In the genomic region with DNA sequence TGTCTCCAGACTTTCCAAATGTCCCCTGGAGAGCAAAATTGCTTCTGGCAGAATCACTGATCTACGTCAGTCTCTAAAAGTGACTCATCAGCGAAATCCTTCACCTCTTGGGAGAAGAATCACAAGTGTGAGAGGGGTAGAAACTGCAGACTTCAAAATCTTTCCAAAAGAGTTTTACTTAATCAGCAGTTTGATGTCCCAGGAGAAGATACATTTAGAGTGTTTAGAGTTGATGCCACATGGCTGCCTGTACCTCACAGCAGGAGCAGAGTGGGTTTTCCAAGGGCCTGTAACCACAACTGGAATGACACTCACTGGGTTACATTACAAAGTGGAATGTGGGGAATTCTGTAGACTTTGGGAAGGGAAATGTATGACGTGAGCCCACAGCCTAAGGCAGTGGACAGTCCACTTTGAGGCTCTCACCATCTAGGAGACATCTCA, we compare ENCODE assay signal across 20 cellular contexts. TPM values are rescaled to one million over a fixed set of nuclear protein-coding genes. Genes with fewer than 3 reads are reported as not detected.
DNase-seq lines count a peak whose midpoint lies in the region; ATAC-seq, FAIRE-seq and TF ChIP-seq lines count a peak whose summit lies in the region.
"Had no signal": no experiment of that assay in that cellular context is flagged by ENCODE, and none has a peak within 500 bp of the region (broad histone marks: within the 10 kb centered on the region; RNA-seq: fewer than 3 reads in every experiment).

No MANE protein-coding gene starts in this region.

- H3K27ac ChIP-seq in astrocyte (ENCODE audit: low read depth, low read length) = no peak overlapping the region
- H3K27ac ChIP-seq: upper lobe of left lung had no signal

- H3K9me3 ChIP-seq in astrocyte (ENCODE audit: insufficient read depth, low read depth, low read length) = no peaks in the 10 kb centered on the region
- H3K9me3 ChIP-seq: upper lobe of left lung had no signal

- H3K27ac Mint-ChIP-seq in astrocyte (ENCODE audit: unreplicated experiment) = peak overlapping the region; percentile 62
- H3K27ac Mint-ChIP-seq: activated naive CD8-positive, alpha-beta T cell; stimulated activated naive B cell treated with anti-CD40 and anti-IgM and Interleukin-4, amounts not matched to agents 10 μg/mL and 1 μg/mL and 100 μg/mL, for 72 hours; T-helper 17 cell had no signal

- FAIRE-seq in astrocyte (lab: Jason Lieb, UNC) = no peak
- FAIRE-seq: endometrium, islet of Langerhans, small intestine had no signal

- peaks cover 57% of the 10 kb centered on the region for H3K27me3 Mint-ChIP-seq in astrocyte (ENCODE audit: low read depth, unreplicated experiment)

- H3K4me3 ChIP-seq in BJ (ENCODE audit: low read depth, low read length) (no peak overlapping the region), astrocyte (ENCODE audit: insufficient read depth, low read depth, low read length) (no peak overlapping the region)
- H3K4me3 ChIP-seq: upper lobe of left lung had no signal

- no peak overlapping the region for H2AFZ ChIP-seq in astrocyte (ENCODE audit: low read depth, low read length)

- H3K4me1 Mint-ChIP-seq in astrocyte (ENCODE audit: low read depth, unreplicated experiment) = peaks cover 11% of the 10 kb centered on the region

- no peaks in the 10 kb centered on the region for H3K79me2 ChIP-seq in astrocyte (ENCODE audit: insufficient read depth, low read length)

- H3K27me3 ChIP-seq in BJ (ENCODE audit: control insufficient read depth, insufficient read depth, low read length) = no peaks in the 10 kb centered on the region
- H3K27me3 ChIP-seq in astrocyte (ENCODE audit: insufficient read depth, low read length) = no peaks in the 10 kb centered on the region
- H3K27me3 ChIP-seq: upper lobe of left lung had no signal

- H3K4me3 Mint-ChIP-seq in astrocyte (ENCODE audit: unreplicated experiment) = no peak overlapping the region
- H3K4me3 Mint-ChIP-seq: activated naive CD8-positive, alpha-beta T cell; central memory CD8-positive, alpha-beta T cell; stimulated activated naive B cell treated with anti-CD40 and anti-IgM and Interleukin-4, amounts not matched to agents 10 μg/mL and 1 μg/mL and 100 μg/mL, for 72 hours; T-helper 17 cell had no signal

- H3K4me1 ChIP-seq in astrocyte (ENCODE audit: insufficient read depth, low read length) = peaks cover 4% of the 10 kb centered on the region

- H3K36me3 Mint-ChIP-seq in astrocyte (ENCODE audit: low read depth, unreplicated experiment) = no peaks in the 10 kb centered on the region
- H3K36me3 Mint-ChIP-seq: activated naive CD8-positive, alpha-beta T cell; stimulated activated naive B cell treated with anti-CD40 and anti-IgM and Interleukin-4, amounts not matched to agents 10 μg/mL and 1 μg/mL and 100 μg/mL, for 72 hours had no signal

- DNase-seq in BJ (ENCODE audit: low read depth) (peak; percentile 3), HT1080 (ENCODE audit: low read depth) (peak; percentile 24), astrocyte (ENCODE audit: low read depth) (peak; percentile 20), iris pigment epithelial cell (ENCODE audit: low read depth) (peak; percentile 25), occipital lobe (lab: John Stamatoyannopoulos, UW) (no peak), NCI-H2081 treated with DMSO at 0.1 percent for 48 hours (lab: John Stamatoyannopoulos, UW) (no peak), NCI-H2029 treated with DMSO at 0.1 percent for 48 hours (lab: John Stamatoyannopoulos, UW) (no peak)
- DNase-seq: NCI-H1694 treated with DMSO at 0.1 percent for 48 hours; stimulated activated naive B cell treated with anti-CD40 and anti-IgM and Interleukin-4, amounts not matched to agents 10 μg/mL and 1 μg/mL and 100 μg/mL, for 72 hours; T-helper 17 cell had no signal

- no peak for ATAC-seq in GM19324 (IDR thresholded peaks at IDR 0.05; ENCODE audit: low FRiP score, unreplicated experiment)
- ATAC-seq: Right ventricle myocardium inferior, T-helper 17 cell had no signal

- peaks cover 1% of the 10 kb centered on the region for H3K9me3 Mint-ChIP-seq in astrocyte (ENCODE audit: unreplicated experiment)
- H3K9me3 Mint-ChIP-seq: central memory CD8-positive, alpha-beta T cell; stimulated activated naive B cell treated with anti-CD40 and anti-IgM and Interleukin-4, amounts not matched to agents 10 μg/mL and 1 μg/mL and 100 μg/mL, for 72 hours had no signal

- H3K4me2 ChIP-seq in astrocyte (ENCODE audit: low read length) = no peak overlapping the region

- POLR2A ChIA-PET in BJ (lab: Charles Lee) = no interaction called here

- TF ChIP-seq CTCF in BJ (IDR thresholded peaks at IDR 0.05; ENCODE audit: insufficient read depth, low read depth, low read length) (no peak), astrocyte (IDR thresholded peaks at IDR 0.05; ENCODE audit: insufficient read depth, low read depth, low read length) (no peak)

- CTCF ChIA-PET in BJ (lab: Yijun Ruan, JAX) = no interaction called here

- H3K9ac ChIP-seq in astrocyte (ENCODE audit: low read length) = no peak overlapping the region

- H4K20me1 ChIP-seq in astrocyte (ENCODE audit: insufficient read depth, low read length) = no peaks in the 10 kb centered on the region

- no peaks in the 10 kb centered on the region for H3K36me3 ChIP-seq in BJ (ENCODE audit: control insufficient read depth, insufficient read depth, low read length)
- H3K36me3 ChIP-seq in astrocyte (ENCODE audit: insufficient read depth, low read length) = no peaks in the 10 kb centered on the region
- H3K36me3 ChIP-seq: upper lobe of left lung had no signal

RNA-seq across cellular contexts. Expression of a gene that starts 6.2 kb away (rescaled TPM):
- polyA plus RNA-seq in BJ (2011; rRNA removed) = not detected in 2 replicates
- polyA minus RNA-seq in BJ (2011; rRNA and poly(A)+ RNA removed) = not detected in 2 replicates
- not detected in 2 replicates for total RNA-seq in HT1080 (2014; rRNA removed; shearing (Covaris generic))
- not detected in 2 replicates for polyA plus RNA-seq in HT1080 (2015; cell fraction: cytosol; rRNA removed)
- not detected in 2 replicates for polyA plus RNA-seq in HT1080 (2015; cell fraction: nucleus; rRNA removed)
- total RNA-seq in astrocyte (not detected in 2 replicates), occipital lobe (not detected)
- total RNA-seq: mononuclear cell, omental fat pad, Right ventricle myocardium inferior, T-helper 17 cell had no signal

RNA-seq across cellular contexts. Expression of a gene that starts 14.2 kb away (rescaled TPM):
- not detected in 2 replicates for polyA plus RNA-seq in BJ (2011; rRNA removed)
- polyA minus RNA-seq in BJ (2011; rRNA and poly(A)+ RNA removed) = not detected in 2 replicates
- not detected in 2 replicates for total RNA-seq in HT1080 (2014; rRNA removed; shearing (Covaris generic))
- polyA plus RNA-seq in HT1080 (2015; cell fraction: cytosol; rRNA removed) = not detected in 2 replicates
- not detected in 2 replicates for polyA plus RNA-seq in HT1080 (2015; cell fraction: nucleus; rRNA removed)
- total RNA-seq in astrocyte (not detected in 2 replicates), occipital lobe (not detected)
- total RNA-seq: mononuclear cell, omental fat pad, Right ventricle myocardium inferior, T-helper 17 cell had no signal

RNA-seq across cellular contexts. Expression of a gene that starts 53.1 kb away (rescaled TPM):
- not detected in 2 replicates for polyA plus RNA-seq in BJ (2011; rRNA removed)
- not detected in 2 replicates for polyA minus RNA-seq in BJ (2011; rRNA and poly(A)+ RNA removed)
- total RNA-seq in HT1080 (2014; rRNA removed; shearing (Covaris generic)) = not detected in 2 replicates
- polyA plus RNA-seq in HT1080 (2015; cell fraction: cytosol; rRNA removed) = not detected in 2 replicates
- not detected in 2 replicates for polyA plus RNA-seq in HT1080 (2015; cell fraction: nucleus; rRNA removed)
- not detected in 2 replicates for total RNA-seq in astrocyte
- total RNA-seq in occipital lobe = not detected
- total RNA-seq: Right ventricle myocardium inferior, T-helper 17 cell had no signal

Comparison
In these comparisons a context has a peak if more than half of its experiments do, and no peak if none do; other contexts are left out.
1. DNase-seq: peak in BJ (single experiment), HT1080 (single experiment), astrocyte (single experiment) and iris pigment epithelial cell (single experiment); none in occipital lobe (single experiment), NCI-H2081 treated with DMSO at 0.1 percent for 48 hours (single experiment) and NCI-H2029 treated with DMSO at 0.1 percent for 48 hours (single experiment).